In the genomic region with DNA sequence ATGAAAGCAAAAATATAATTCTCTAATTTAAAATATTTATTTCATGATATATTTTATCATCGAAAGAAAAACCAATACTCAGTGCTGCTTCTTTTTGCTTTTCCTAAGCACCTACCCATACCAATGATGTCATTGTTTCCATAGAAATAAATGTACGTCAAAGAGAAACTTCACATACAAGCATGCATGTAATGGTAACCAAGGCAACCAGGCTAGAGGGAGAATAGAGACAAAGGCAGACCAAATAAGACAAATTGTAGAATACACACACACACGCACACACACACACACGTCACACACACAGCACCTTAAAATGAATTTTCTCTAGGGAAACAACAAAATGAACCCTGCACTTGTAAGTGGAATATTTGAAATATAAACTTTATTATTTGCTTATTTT, we compare ENCODE assay signal across 10 cellular contexts.
A peak's percentile ranks its signal among the peaks of the same experiment; 100 is the strongest.
DNase-seq lines count a peak whose midpoint lies in the region; ATAC-seq and TF ChIP-seq lines count a peak whose summit lies in the region.
"Had no signal": no experiment of that assay in that cellular context is flagged by ENCODE, and none has a peak within 500 bp of the region (broad histone marks: within the 10 kb centered on the region; RNA-seq: fewer than 3 reads in every experiment).

No MANE protein-coding gene starts in this region.

- peak; percentile 53 for DNase-seq in DMS79 (lab: John Stamatoyannopoulos, UW)
- peak; percentile 39 for DNase-seq in IMR-90
- peak; percentile 99 for DNase-seq in NCI-H748 (lab: John Stamatoyannopoulos, UW; ENCODE audit: unreplicated experiment)
- peak; percentile 62 for DNase-seq in hepatocyte (ENCODE audit: low spot score)
- no peak for DNase-seq in kidney glomerular epithelial cell (lab: John Stamatoyannopoulos, UW)
- no peak for DNase-seq in BE2C
- no peak for DNase-seq in sigmoid colon

- no peaks in the 10 kb centered on the region for H3K79me2 ChIP-seq in hepatocyte

- no peaks in the 10 kb centered on the region for H3K79me1 ChIP-seq in IMR-90 (ENCODE audit: low read depth in 1 of 2, low read length in 2 of 2)

- H3K27ac ChIP-seq in IMR-90 (ENCODE audit: insufficient read depth, low read length): no peak overlapping the region
- no peak overlapping the region for H3K27ac ChIP-seq in hepatocyte
- no peak overlapping the region for H3K27ac ChIP-seq in sigmoid colon
- H3K27ac ChIP-seq: cardiac muscle cell, right atrium auricular region had no signal

- H4K20me1 ChIP-seq in IMR-90 (ENCODE audit: insufficient read depth, low read length) (no peaks in the 10 kb centered on the region), hepatocyte (ENCODE audit: insufficient read depth, poor library complexity, severe bottlenecking) (no peaks in the 10 kb centered on the region)

- dilution Hi-C loops in IMR-90 (cut with HindIII; ENCODE audit: low sequenced_read_pairs, unreplicated experiment): no loop called here

- no peak overlapping the region for H4K5ac ChIP-seq in IMR-90 (ENCODE audit: low read depth, low read length)

- WGBS in IMR-90 (ENCODE audit: extremely low coverage in 2 of 2, insufficient read length in 1 of 2), 2 experiments: no CpG with 5 or more reads among the region's 4 CpGs
- WGBS in hepatocyte (ENCODE audit: low lambda C conversion rate, missing lambda C conversion rate): 75% methylated on average over 4 of the region's 4 CpGs
- WGBS in sigmoid colon, 2 donors: 82 to 88% methylated on average over 4 of the region's 4 CpGs

- no peaks in the 10 kb centered on the region for H3K27me3 ChIP-seq in IMR-90 (ENCODE audit: control insufficient read depth, insufficient read depth, low read length)
- H3K27me3 ChIP-seq in hepatocyte: no peaks in the 10 kb centered on the region
- no peaks in the 10 kb centered on the region for H3K27me3 ChIP-seq in BE2C
- H3K27me3 ChIP-seq in sigmoid colon: no peaks in the 10 kb centered on the region
- H3K27me3 ChIP-seq: cardiac muscle cell, right atrium auricular region had no signal

- no peak overlapping the region for H2BK120ac ChIP-seq in IMR-90 (ENCODE audit: low read depth, low read length)

- no peak overlapping the region for H2AK5ac ChIP-seq in IMR-90 (ENCODE audit: low read depth, low read length)

- in situ Hi-C loops in IMR-90 (cut with MboI; ENCODE audit: low sequenced_read_pairs): no loop called here

- no peak overlapping the region for H2BK15ac ChIP-seq in IMR-90 (ENCODE audit: low read depth, low read length)

- H3K9me2 ChIP-seq in hepatocyte (replicated peaks; ENCODE audit: insufficient read depth): no peaks in the 10 kb centered on the region

- no peak overlapping the region for H2BK5ac ChIP-seq in IMR-90 (ENCODE audit: low read depth, low read length, poor library complexity, severe bottlenecking)

- no peak overlapping the region for H2AFZ ChIP-seq in IMR-90 (replicated peaks; ENCODE audit: low read length, poor library complexity)
- no peak overlapping the region for H2AFZ ChIP-seq in hepatocyte

- no peak overlapping the region for H4K91ac ChIP-seq in IMR-90 (ENCODE audit: insufficient read depth, low read depth, low read length)

- H3K9me3 ChIP-seq in IMR-90 (ENCODE audit: control insufficient read depth, insufficient read depth, low read length) (no peaks in the 10 kb centered on the region), hepatocyte (ENCODE audit: low read depth) (no peaks in the 10 kb centered on the region), BE2C (no peaks in the 10 kb centered on the region), sigmoid colon (no peaks in the 10 kb centered on the region)
- H3K9me3 ChIP-seq: right atrium auricular region had no signal

- no peak overlapping the region for H3K4me3 ChIP-seq in IMR-90 (ENCODE audit: insufficient read depth, low read depth, low read length)
- H3K4me3 ChIP-seq in hepatocyte: no peak overlapping the region
- H3K4me3 ChIP-seq in BE2C (ENCODE audit: low read depth, low read length): no peak overlapping the region
- H3K4me3 ChIP-seq in sigmoid colon: no peak overlapping the region
- H3K4me3 ChIP-seq: cardiac muscle cell, right atrium auricular region had no signal

- H3K4me1 ChIP-seq in IMR-90 (ENCODE audit: control insufficient read depth, insufficient read depth, low read length) (peaks cover 5% of the 10 kb centered on the region; the same call in 1 of the 2 replicates), hepatocyte (ENCODE audit: insufficient read depth) (peaks cover 6% of the 10 kb centered on the region), BE2C (peaks cover 14% of the 10 kb centered on the region), sigmoid colon (peaks cover 0 to 24% (median 19%) of the 10 kb centered on the region in 4 donors)
- H3K4me1 ChIP-seq: right atrium auricular region had no signal

- no peak overlapping the region for H3K14ac ChIP-seq in IMR-90 (replicated peaks; ENCODE audit: low read depth, low read length)

- no peak for TF ChIP-seq RAD21 in IMR-90 (IDR thresholded peaks at IDR 0.05; ENCODE audit: low read length)

- no peak for TF ChIP-seq POLR2A in IMR-90 (IDR thresholded peaks at IDR 0.05; ENCODE audit: low read depth, low read length)
- no peak for TF ChIP-seq POLR2A in sigmoid colon (IDR thresholded peaks at IDR 0.05)

- H2BK20ac ChIP-seq in IMR-90 (ENCODE audit: low read depth, low read length): no peak overlapping the region

- no peak overlapping the region for H3K9ac ChIP-seq in IMR-90 (ENCODE audit: low read depth, low read length)

- H3K56ac ChIP-seq in IMR-90 (ENCODE audit: extremely low read depth, insufficient read depth, low read length): no peak overlapping the region

- TF ChIP-seq CTCF in IMR-90 (conservative IDR thresholded peaks at IDR 0.05; ENCODE audit: low read depth, low read length) (no peak), hepatocyte (IDR thresholded peaks at IDR 0.05; ENCODE audit: poor library complexity) (no peak), BE2C (IDR thresholded peaks at IDR 0.05; ENCODE audit: low read depth, low read length) (no peak), sigmoid colon (IDR thresholded peaks at IDR 0.05) (no peak)

- no peak overlapping the region for H3K23ac ChIP-seq in IMR-90 (ENCODE audit: low read depth, low read length)

- H2AK9ac ChIP-seq in IMR-90 (replicated peaks; ENCODE audit: low read depth, low read length, poor library complexity): no peak overlapping the region

- no peak overlapping the region for H3K18ac ChIP-seq in IMR-90 (ENCODE audit: low read depth, low read length)

- ATAC-seq in IMR-90 (ENCODE audit: low read depth): no peak
- no peak for ATAC-seq in GM18517 (IDR thresholded peaks at IDR 0.05; ENCODE audit: unreplicated experiment)

- H4K8ac ChIP-seq in IMR-90 (ENCODE audit: low read depth in 2 of 2, low read length in 2 of 2): no peak overlapping the region

- POLR2A ChIA-PET in IMR-90 (lab: Charles Lee; ENCODE audit: unreplicated experiment): no interaction called here

- H3K4ac ChIP-seq in IMR-90 (ENCODE audit: low read depth, low read length): no peak overlapping the region

- intact Hi-C loops in IMR-90 (cut with micrococcal nuclease) (no loop called here), sigmoid colon (cut with DNase I) (no loop called here)

- H3K4me2 ChIP-seq in IMR-90 (ENCODE audit: low read depth, low read length): no peak overlapping the region
- H3K4me2 ChIP-seq in hepatocyte: no peak overlapping the region

- H3K9me1 ChIP-seq in IMR-90 (ENCODE audit: insufficient read depth, low read length): no peaks in the 10 kb centered on the region

- BruUV-seq in IMR-90 (replicated peaks; lab: Mats Ljungman, UMichigan): no TSS peak

- CTCF ChIA-PET in IMR-90 (lab: Yijun Ruan, JAX): interaction anchor here (0.6 kb wide), 1 partner anchor 1562 kb away, joined by 3 read pairs; no protein-coding TSS in a partner anchor

- no peak for TF ChIP-seq EP300 in sigmoid colon (IDR thresholded peaks at IDR 0.05)

- H3K36me3 ChIP-seq in IMR-90 (ENCODE audit: control insufficient read depth, insufficient read depth, low read length) (no peaks in the 10 kb centered on the region), hepatocyte (replicated peaks; ENCODE audit: insufficient read depth, low read depth) (no peaks in the 10 kb centered on the region), BE2C (no peaks in the 10 kb centered on the region), sigmoid colon (no peaks in the 10 kb centered on the region)
- H3K36me3 ChIP-seq: cardiac muscle cell, right atrium auricular region had no signal

TF ChIP-seq in IMR-90, 13 proteins besides CTCF, POLR2A, EP300 and RAD21:
- no peak for TF ChIP-seq MAFK (IDR thresholded peaks at IDR 0.05; ENCODE audit: low read depth, low read length)
- no peak for TF ChIP-seq CEBPB (IDR thresholded peaks at IDR 0.05; ENCODE audit: low read depth, low read length)
- no peak for TF ChIP-seq FOS (IDR thresholded peaks at IDR 0.05; ENCODE audit: low read depth, low read length)
- no peak for TF ChIP-seq BHLHE40 (IDR thresholded peaks at IDR 0.05; ENCODE audit: low read depth, low read length)
- TF ChIP-seq, protein P1, sequence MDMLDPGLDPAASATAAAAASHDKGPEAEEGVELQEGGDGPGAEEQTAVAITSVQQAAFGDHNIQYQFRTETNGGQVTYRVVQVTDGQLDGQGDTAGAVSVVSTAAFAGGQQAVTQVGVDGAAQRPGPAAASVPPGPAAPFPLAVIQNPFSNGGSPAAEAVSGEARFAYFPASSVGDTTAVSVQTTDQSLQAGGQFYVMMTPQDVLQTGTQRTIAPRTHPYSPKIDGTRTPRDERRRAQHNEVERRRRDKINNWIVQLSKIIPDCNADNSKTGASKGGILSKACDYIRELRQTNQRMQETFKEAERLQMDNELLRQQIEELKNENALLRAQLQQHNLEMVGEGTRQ (IDR thresholded peaks at IDR 0.05; ENCODE audit: low read depth, low read length): no peak
- no peak for TF ChIP-seq NFE2L2 (IDR thresholded peaks at IDR 0.05; ENCODE audit: low read depth, low read length)
- TF ChIP-seq MAZ (IDR thresholded peaks at IDR 0.05; ENCODE audit: borderline replicate concordance, low read depth, low read length): no peak
- no peak for TF ChIP-seq RCOR1 (IDR thresholded peaks at IDR 0.05; ENCODE audit: insufficient replicate concordance, low read length)
- TF ChIP-seq RFX5 (IDR thresholded peaks at IDR 0.05; ENCODE audit: low read depth, low read length): no peak
- TF ChIP-seq, protein P2, sequence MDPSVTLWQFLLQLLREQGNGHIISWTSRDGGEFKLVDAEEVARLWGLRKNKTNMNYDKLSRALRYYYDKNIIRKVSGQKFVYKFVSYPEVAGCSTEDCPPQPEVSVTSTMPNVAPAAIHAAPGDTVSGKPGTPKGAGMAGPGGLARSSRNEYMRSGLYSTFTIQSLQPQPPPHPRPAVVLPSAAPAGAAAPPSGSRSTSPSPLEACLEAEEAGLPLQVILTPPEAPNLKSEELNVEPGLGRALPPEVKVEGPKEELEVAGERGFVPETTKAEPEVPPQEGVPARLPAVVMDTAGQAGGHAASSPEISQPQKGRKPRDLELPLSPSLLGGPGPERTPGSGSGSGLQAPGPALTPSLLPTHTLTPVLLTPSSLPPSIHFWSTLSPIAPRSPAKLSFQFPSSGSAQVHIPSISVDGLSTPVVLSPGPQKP (IDR thresholded peaks at IDR 0.05; ENCODE audit: borderline replicate concordance, low read depth, low read length): no peak
- TF ChIP-seq CHD1 (IDR thresholded peaks at IDR 0.05; ENCODE audit: low read depth, low read length): no peak
- no peak for TF ChIP-seq MXI1 (IDR thresholded peaks at IDR 0.05; ENCODE audit: borderline replicate concordance, low read depth, low read length)

Comparison
In these comparisons a context has a peak if more than half of its experiments do, and no peak if none do; other contexts are left out.
1. DNase-seq: peak in DMS79 (single experiment), IMR-90 (single experiment), NCI-H748 (single experiment) and hepatocyte (single experiment); none in kidney glomerular epithelial cell (single experiment), BE2C (single experiment) and sigmoid colon (single experiment).